21 cellular contexts compared by ENCODE assay signal in genomic region chr1:185291159-185291558, GRCh38. TPM values are rescaled to one million over a fixed set of nuclear protein-coding genes. Genes with fewer than 3 reads are reported as not detected.
DNase-seq lines count a peak whose midpoint lies in the region; ATAC-seq, FAIRE-seq and TF ChIP-seq lines count a peak whose summit lies in the region.
"Had no signal": no experiment of that assay in that cellular context is flagged by ENCODE, and none has a peak within 500 bp of the region (broad histone marks: within the 10 kb centered on the region; RNA-seq: fewer than 3 reads in every experiment).

No MANE protein-coding gene starts in this region.

- TF ChIP-seq CTCF in 22Rv1 (IDR thresholded peaks at IDR 0.05) = no peak
- TF ChIP-seq CTCF in activated B cell treated with CpG ODN at 0.5 μM for 24 hours (IDR thresholded peaks at IDR 0.05) = no peak
- TF ChIP-seq CTCF in glutamatergic neuron (IDR thresholded peaks at IDR 0.05; ENCODE audit: partially characterized antibody, unreplicated experiment) = no peak
- no peak for TF ChIP-seq CTCF in omental fat pad (IDR thresholded peaks at IDR 0.05)

- no peaks in the 10 kb centered on the region for H3K79me2 ChIP-seq in Karpas-422 (ENCODE audit: low read length)

- H3K4me3 Mint-ChIP-seq in activated B cell treated with CpG ODN at 0.5 μM for 24 hours (no peak overlapping the region), glutamatergic neuron (ENCODE audit: unreplicated experiment) (no peak overlapping the region)
- H3K4me3 Mint-ChIP-seq: activated naive CD8-positive, alpha-beta T cell; brain; GM23338; neural crest cell had no signal

- H3K4me1 Mint-ChIP-seq in activated B cell treated with CpG ODN at 0.5 μM for 24 hours = peaks cover 26% of the 10 kb centered on the region
- no peaks in the 10 kb centered on the region for H3K4me1 Mint-ChIP-seq in glutamatergic neuron (ENCODE audit: low read depth, unreplicated experiment)
- H3K4me1 Mint-ChIP-seq: brain, GM23338, neural crest cell had no signal

- H3K27ac ChIP-seq in 22Rv1 (0 out of 2 replicates have a peak overlapping the region, but pooled peaks have one; percentile 1), Karpas-422 (ENCODE audit: low read length) (no peak overlapping the region)

- FAIRE-seq in GM12891 (lab: Jason Lieb, UNC) = no peak
- FAIRE-seq: endothelial cell of umbilical vein had no signal

- H3K4me1 ChIP-seq in Karpas-422 (ENCODE audit: low read length) = no peaks in the 10 kb centered on the region
- H3K4me1 ChIP-seq: Caco-2 had no signal

- DNase-seq in GM12891 (ENCODE audit: insufficient read length, low spot score) (no peak), Karpas-422 (peak; percentile 48), activated B cell treated with CpG ODN at 0.5 μM for 24 hours (no peak), glutamatergic neuron (no peak), omental fat pad (ENCODE audit: low spot score) (no peak)
- DNase-seq in activated naive CD4-positive, alpha-beta T cell treated with Interleukin-2 at 50 U/mL for 16 hours = no peak
- no peak for DNase-seq in activated naive CD4-positive, alpha-beta T cell treated with anti-CD3 and anti-CD28 coated beads, Interleukin-2, amount 50 U/mL, for 16 hours
- DNase-seq: activated T-cell treated with anti-CD3 and anti-CD28 coated beads, Interleukin-2, amount 50 U/mL, for 48 hours; Caco-2; hypothalamus; IMR-90; mesendoderm; NCI-H2029 treated with DMSO at 0.1 percent for 48 hours; NCI-H510A treated with DMSO at 0.1 percent for 48 hours; stimulated activated CD4-positive, alpha-beta T cell treated with anti-CD3 and anti-CD28 coated beads, Interleukin-4, amount 100 ng/mL, for 4 hours had no signal

- H2AFZ ChIP-seq in Karpas-422 (ENCODE audit: low read length) = no peak overlapping the region
- H2AFZ ChIP-seq: GM23338 had no signal

- POLR2A ChIA-PET in activated B cell treated with CpG ODN at 0.5 μM for 24 hours (lab: Charles Lee) = interaction anchor here (0.7 to 1.5 kb wide), 3 partner anchors 25 to 379 kb away, joined by 3 to 7 read pairs (median 4); partner anchors contain the start of gene IVNS1ABP

- no peaks in the 10 kb centered on the region for H4K20me1 ChIP-seq in Karpas-422 (ENCODE audit: insufficient read depth, low read depth, low read length)

- no peak overlapping the region for H3K27ac Mint-ChIP-seq in activated B cell treated with CpG ODN at 0.5 μM for 24 hours
- no peak overlapping the region for H3K27ac Mint-ChIP-seq in glutamatergic neuron (ENCODE audit: unreplicated experiment)
- H3K27ac Mint-ChIP-seq: activated naive CD8-positive, alpha-beta T cell; brain; GM23338 had no signal

- H3K9ac ChIP-seq in Karpas-422 (ENCODE audit: low read length) = no peak overlapping the region

- no peak overlapping the region for H3K4me2 ChIP-seq in Karpas-422 (ENCODE audit: low read depth, low read length, poor library complexity, severe bottlenecking)
- H3K4me2 ChIP-seq: GM23338 had no signal

- H3K9me2 ChIP-seq in Karpas-422 (replicated peaks; ENCODE audit: insufficient read depth, low read length) = no peaks in the 10 kb centered on the region

- H3K36me3 Mint-ChIP-seq in activated B cell treated with CpG ODN at 0.5 μM for 24 hours (ENCODE audit: low read depth) (peaks cover 21% of the 10 kb centered on the region), glutamatergic neuron (ENCODE audit: unreplicated experiment) (no peaks in the 10 kb centered on the region)

- H3K9me3 Mint-ChIP-seq in activated B cell treated with CpG ODN at 0.5 μM for 24 hours = peaks cover 6% of the 10 kb centered on the region
- no peaks in the 10 kb centered on the region for H3K9me3 Mint-ChIP-seq in glutamatergic neuron (ENCODE audit: unreplicated experiment)

- no peaks in the 10 kb centered on the region for H3K9me3 ChIP-seq in Karpas-422 (ENCODE audit: low read length)
- H3K9me3 ChIP-seq: Caco-2 had no signal

- H3K27me3 ChIP-seq in Karpas-422 (ENCODE audit: low read length) = no peaks in the 10 kb centered on the region

- peaks cover 14% of the 10 kb centered on the region; the same call in 1 of the 2 replicates for H3K36me3 ChIP-seq in Karpas-422 (ENCODE audit: insufficient read depth, low read length)

- H3K27me3 Mint-ChIP-seq in activated B cell treated with CpG ODN at 0.5 μM for 24 hours = no peaks in the 10 kb centered on the region
- H3K27me3 Mint-ChIP-seq in glutamatergic neuron (ENCODE audit: unreplicated experiment) = peaks cover 2% of the 10 kb centered on the region
- H3K27me3 Mint-ChIP-seq: activated naive CD8-positive, alpha-beta T cell; brain had no signal

- intact Hi-C loops in activated B cell treated with CpG ODN at 0.5 μM for 24 hours (cut with micrococcal nuclease) = no loop called here

- TF ChIP-seq POLR2A in GM12891 (IDR thresholded peaks at IDR 0.05; ENCODE audit: low read depth, low read length) = no peak

- ATAC-seq in activated B cell treated with CpG ODN at 0.5 μM for 24 hours (ENCODE audit: low read depth) (peak; percentile 56), omental fat pad (ENCODE audit: low FRiP score) (no peak)

- CTCF ChIA-PET in activated B cell treated with CpG ODN at 0.5 μM for 24 hours (lab: Charles Lee) = interaction anchor here (0.7 to 2.7 kb wide), 4 partner anchors 20 to 390 kb away, joined by 3 to 10 read pairs (median 4); no protein-coding TSS in a partner anchor

- H3K4me3 ChIP-seq in Karpas-422 (ENCODE audit: low read length) = no peak overlapping the region
- H3K4me3 ChIP-seq: GM23338 had no signal

TF ChIP-seq in GM12891, 5 proteins besides CTCF, POLR2A, EP300 and RAD21:
- TF ChIP-seq SPI1 (IDR thresholded peaks at IDR 0.05; ENCODE audit: low read depth, low read length) (0 out of 2 replicates have a peak, but pooled peaks have one; percentile 14), POU2F2 (IDR thresholded peaks at IDR 0.05; ENCODE audit: low read depth, low read length) (no peak)

RNA-seq across cellular contexts. Expression of gene IVNS1ABP, which starts 25.9 kb away (rescaled TPM):
- polyA plus RNA-seq in GM12891 (2012; ENCODE audit: low read depth, missing spikeins) = 52.5 TPM
- 60.0 and 113 TPM in 2 replicates for total RNA-seq in Karpas-422 (2014; rRNA removed; shearing (Covaris generic); ENCODE audit: low replicate concordance)
- total RNA-seq in activated B cell treated with CpG ODN at 0.5 μM for 24 hours = 130 and 149 TPM in 2 replicates
- 93.2 TPM for total RNA-seq in glutamatergic neuron (ENCODE audit: unreplicated experiment)
- 100 to 1,000 TPM in 2 of 4 donors, 10 to 100 TPM in 2; 68.5 to 152 (median 99.2) TPM for total RNA-seq in omental fat pad
